1 cellular context compared by ENCODE assay signal in genomic region chr2:85308951-85309555, GRCh38.
TF ChIP-seq lines count a peak whose summit lies in the region.

No MANE protein-coding gene starts in this region.

TF ChIP-seq in endothelial cell of umbilical vein, 7 proteins besides CTCF, POLR2A, EP300 and RAD21:
- TF ChIP-seq GATA2 (IDR thresholded peaks at IDR 0.05; ENCODE audit: insufficient read depth, insufficient read length, low read depth, low read length) (no peak), FOS (IDR thresholded peaks at IDR 0.05; ENCODE audit: borderline replicate concordance, insufficient read depth, low read length) (peak; percentile 10), POLR2AphosphoS5 (IDR thresholded peaks at IDR 0.05; ENCODE audit: insufficient read depth, low read depth, low read length) (no peak), MYC (IDR thresholded peaks at IDR 0.05; ENCODE audit: low read depth, low read length) (no peak)
